Comparison of ENCODE assay signal across 9 cellular contexts in genomic region chr10:62817763-62818425, GRCh38. TPM values are rescaled to one million over a fixed set of nuclear protein-coding genes. Genes with fewer than 3 reads are reported as not detected.
DNase-seq lines count a peak whose midpoint lies in the region; FAIRE-seq and TF ChIP-seq lines count a peak whose summit lies in the region.
"Had no signal": no experiment of that assay in that cellular context is flagged by ENCODE, and none has a peak within 500 bp of the region (broad histone marks: within the 10 kb centered on the region; RNA-seq: fewer than 3 reads in every experiment).

No MANE protein-coding gene starts in this region.

- peak overlapping the region; percentile 47 for H3K9ac ChIP-seq in Loucy (ENCODE audit: low read depth, low read length, poor library complexity, severe bottlenecking)
- peak overlapping the region; percentile 69 to 94 for H3K9ac ChIP-seq in kidney (ENCODE audit: low read length in 2 of 2)

- no peak overlapping the region for H3K27ac ChIP-seq in kidney (ENCODE audit: low read depth in 2 of 2, low read length in 2 of 2)

- H3K27me3 ChIP-seq in Loucy (ENCODE audit: insufficient read depth, low read length, poor library complexity, severe bottlenecking): peaks cover 9% of the 10 kb centered on the region

- H3K4me3 ChIP-seq in Loucy (ENCODE audit: low read length, poor library complexity, severe bottlenecking): peak overlapping the region; percentile 76
- H3K4me3 ChIP-seq in WI38 (ENCODE audit: low read depth, low read length): peak overlapping the region; percentile 75
- peak overlapping the region; percentile 87 to 98 for H3K4me3 ChIP-seq in kidney (ENCODE audit: low read length in 2 of 2)

- no peak for FAIRE-seq in kidney (lab: Jason Lieb, UNC)
- FAIRE-seq: A204.1 had no signal

- peaks cover 3% of the 10 kb centered on the region; the same call in 1 of the 2 replicates for H3F3A ChIP-seq in Loucy (ENCODE audit: low read depth)

- DNase-seq in DMS 273 (lab: John Stamatoyannopoulos, UW; ENCODE audit: unreplicated experiment): peak; percentile 86
- no peak for DNase-seq in DMS 273 treated with DMSO at 0.1 percent for 48 hours (lab: John Stamatoyannopoulos, UW)
- DNase-seq in HCEC 1CT: peak; percentile 61
- DNase-seq in cerebellar cortex (ENCODE audit: low spot score): peak; percentile 59
- peak; percentile 91 for DNase-seq in kidney
- peak; percentile 79 for DNase-seq in stimulated activated CD4-positive, alpha-beta T cell treated with anti-CD3 and anti-CD28 coated beads, Interleukin-15, amount 100 ng/mL, for 24 hours

- H3K4me2 ChIP-seq in Loucy (ENCODE audit: low read depth, low read length, poor library complexity, severe bottlenecking): peak overlapping the region; percentile 100

- TF ChIP-seq CTCF in Loucy (conservative IDR thresholded peaks at IDR 0.05; ENCODE audit: low read length) (peak; percentile 72), WI38 (IDR thresholded peaks at IDR 0.05; ENCODE audit: low read depth, low read length) (peak; percentile 62), kidney (IDR thresholded peaks at IDR 0.05; ENCODE audit: borderline replicate concordance, extremely low read depth, insufficient read depth) (peak; percentile 68)

- H3K79me2 ChIP-seq in Loucy (ENCODE audit: insufficient read depth, low read length): no peaks in the 10 kb centered on the region

- no peaks in the 10 kb centered on the region for H3K9me3 ChIP-seq in Loucy (ENCODE audit: insufficient read depth, low read depth, low read length)
- no peaks in the 10 kb centered on the region for H3K9me3 ChIP-seq in kidney (ENCODE audit: control insufficient read depth in 1 of 2, low read length in 2 of 2)

- H2AFZ ChIP-seq in Loucy (ENCODE audit: low read length): peak overlapping the region; percentile 94

- H3K9me2 ChIP-seq in Loucy (replicated peaks; ENCODE audit: low read depth, low read length): no peaks in the 10 kb centered on the region

- H3K36me3 ChIP-seq in Loucy (ENCODE audit: insufficient read depth, low read length) (no peaks in the 10 kb centered on the region), kidney (ENCODE audit: control insufficient read depth in 1 of 2, insufficient read depth in 2 of 2, low read length in 2 of 2) (no peaks in the 10 kb centered on the region)

- H4K20me1 ChIP-seq in Loucy (ENCODE audit: insufficient read depth, low read length, poor library complexity, severe bottlenecking): no peaks in the 10 kb centered on the region

- intact Hi-C loops in kidney (cut with DNase I): no loop called here

- peaks cover 9% of the 10 kb centered on the region for H3K4me1 ChIP-seq in Loucy (ENCODE audit: insufficient read depth, low read length, poor library complexity, severe bottlenecking)
- peaks cover 3 to 16% of the 10 kb centered on the region in 2 donors for H3K4me1 ChIP-seq in kidney (ENCODE audit: control insufficient read depth in 1 of 2, insufficient read depth in 1 of 2, low read depth in 1 of 2, low read length in 2 of 2)

RNA-seq across cellular contexts. Expression of gene EGR2, which starts 1.7 kb away (rescaled TPM):
- total RNA-seq in kidney: 1.6 TPM
- 0.30 TPM for polyA plus RNA-seq in kidney (ENCODE audit: insufficient read depth, low read depth, low replicate concordance)

RNA-seq across cellular contexts. Expression of gene ADO, which starts 13.4 kb away (rescaled TPM):
- total RNA-seq in kidney: 18.5 TPM
- polyA plus RNA-seq in kidney (ENCODE audit: insufficient read depth, low read depth, low replicate concordance): 13.0 TPM
